8 cellular contexts compared by ENCODE assay signal in the genomic region with DNA sequence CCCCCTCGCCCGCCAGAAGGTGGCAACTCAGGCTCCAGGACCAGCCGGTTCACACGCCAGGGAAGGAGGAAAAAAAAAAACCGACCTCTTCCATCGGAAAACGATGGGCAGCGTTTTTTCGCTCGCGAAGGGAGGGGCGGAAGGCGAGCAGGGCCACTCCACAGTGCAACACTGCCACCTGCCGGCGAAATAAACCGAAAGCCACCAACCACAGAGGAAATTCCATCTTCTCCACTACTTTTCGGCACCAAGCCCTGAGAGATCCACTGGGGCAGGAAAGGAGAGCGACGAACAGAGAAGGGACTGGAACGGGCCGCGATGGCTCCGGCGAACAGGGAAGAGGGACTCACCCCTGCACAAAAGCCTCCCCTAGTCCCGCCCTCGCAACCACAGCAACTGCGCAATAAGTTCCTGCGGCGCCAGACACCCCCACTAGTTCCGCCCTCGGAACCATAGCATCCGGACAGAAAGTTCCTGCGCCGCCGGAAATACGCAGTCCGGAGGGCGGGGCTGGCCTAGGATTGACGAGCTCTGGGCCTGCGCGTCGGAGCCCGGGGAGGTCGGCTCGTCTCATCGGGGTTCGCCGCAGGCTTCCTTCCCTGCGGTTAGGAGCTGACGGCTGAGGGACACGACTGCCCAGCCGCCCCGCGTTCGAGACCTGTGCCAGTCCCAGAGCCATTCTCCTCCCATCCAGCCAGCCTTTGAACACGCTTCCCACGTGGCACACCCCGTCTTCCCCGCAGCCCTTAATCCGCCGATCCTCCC. TPM values are rescaled to one million over a fixed set of nuclear protein-coding genes. Genes with fewer than 3 reads are reported as not detected.
DNase-seq lines count a peak whose midpoint lies in the region; ATAC-seq and TF ChIP-seq lines count a peak whose summit lies in the region.

No MANE protein-coding gene starts in this region.

- no peaks in the 10 kb centered on the region for H3K9me3 Mint-ChIP-seq in activated naive CD4-positive, alpha-beta T cell treated with anti-CD3 and anti-CD28 coated beads, Interleukin-2, amount 50 U/mL, for 72 hours

- peak; percentile 96 for DNase-seq in GM12865 (ENCODE audit: low read depth)
- DNase-seq in NCI-H1092 (lab: John Stamatoyannopoulos, UW), result peak; percentile 92
- DNase-seq in SK-N-SH, result peak; percentile 92
- DNase-seq in activated naive CD4-positive, alpha-beta T cell treated with anti-CD3 and anti-CD28 coated beads, Interleukin-2, amount 50 U/mL, for 72 hours (ENCODE audit: low spot score in 2 of 2), result peak; percentile 84 to 92
- DNase-seq in glomerular visceral epithelial cell (ENCODE audit: extremely low spot score), result peak; percentile 92
- DNase-seq in ovary, result peak; percentile 96 to 99 (median 98)
- DNase-seq in thyroid gland, result peak; percentile 91

- peak overlapping the region; percentile 90 to 100 for H3K27ac Mint-ChIP-seq in activated naive CD4-positive, alpha-beta T cell treated with anti-CD3 and anti-CD28 coated beads, Interleukin-2, amount 50 U/mL, for 72 hours

- intact Hi-C loops in ovary (cut with DNase I), result no loop called here
- intact Hi-C loops in thyroid gland (cut with DNase I), result no loop called here

- POLR2A ChIA-PET in SK-N-SH (lab: Yijun Ruan, JAX), result no interaction called here

- H3K79me2 ChIP-seq in SK-N-SH (ENCODE audit: insufficient read depth), result no peaks in the 10 kb centered on the region

- no peaks in the 10 kb centered on the region for H3K9me2 ChIP-seq in SK-N-SH

- no peaks in the 10 kb centered on the region for H3K27me3 ChIP-seq in SK-N-SH (ENCODE audit: insufficient read depth)
- H3K27me3 ChIP-seq in ovary, result no peaks in the 10 kb centered on the region
- H3K27me3 ChIP-seq in thyroid gland, result no peaks in the 10 kb centered on the region

- TF ChIP-seq POLR2A in ovary (IDR thresholded peaks at IDR 0.05) (peak; percentile 54), thyroid gland (IDR thresholded peaks at IDR 0.05) (peak; percentile 10 to 88)

- CTCF ChIA-PET in SK-N-SH (lab: Yijun Ruan, JAX), result interaction anchor here (0.6 kb wide), 1 partner anchor 11 kb away, joined by 3 read pairs; no protein-coding TSS in a partner anchor

- TF ChIP-seq RAD21 in SK-N-SH (IDR thresholded peaks at IDR 0.05; ENCODE audit: low read length), result peak; percentile 95

- H2AFZ ChIP-seq in SK-N-SH (ENCODE audit: low read depth), result peak overlapping the region; percentile 97

- TF ChIP-seq EP300 in SK-N-SH (IDR thresholded peaks at IDR 0.05; ENCODE audit: borderline replicate concordance in 1 of 2, low read depth in 1 of 2, low read length in 1 of 2), result peak; percentile 54 to 75
- TF ChIP-seq EP300 in ovary (IDR thresholded peaks at IDR 0.05), result no peak

- H3K9me3 ChIP-seq in SK-N-SH, result no peaks in the 10 kb centered on the region
- H3K9me3 ChIP-seq in ovary, result no peaks in the 10 kb centered on the region
- H3K9me3 ChIP-seq in thyroid gland, result no peaks in the 10 kb centered on the region

- H3K36me3 ChIP-seq in SK-N-SH (replicated peaks in 1 of 2; ENCODE audit: control insufficient read depth in 1 of 2, insufficient read depth in 2 of 2, low read length in 1 of 2) (no peaks in the 10 kb centered on the region), ovary (no peaks in the 10 kb centered on the region), thyroid gland (no peaks in the 10 kb centered on the region)

- peak; percentile 90 for ATAC-seq in HG02623 (IDR thresholded peaks at IDR 0.05; ENCODE audit: unreplicated experiment)
- peak; percentile 95 to 97 for ATAC-seq in activated naive CD4-positive, alpha-beta T cell treated with anti-CD3 and anti-CD28 coated beads, Interleukin-2, amount 50 U/mL, for 72 hours

- no peaks in the 10 kb centered on the region for H3K36me3 Mint-ChIP-seq in activated naive CD4-positive, alpha-beta T cell treated with anti-CD3 and anti-CD28 coated beads, Interleukin-2, amount 50 U/mL, for 72 hours

- H3K4me3 ChIP-seq in GM12865 (ENCODE audit: low read depth, low read length) (peak overlapping the region; percentile 84), SK-N-SH (ENCODE audit: low read depth in 2 of 2, low read length in 1 of 2) (peak overlapping the region; percentile 88 to 95), ovary (peak overlapping the region; percentile 75), thyroid gland (replicated peaks in 1 of 3) (peak overlapping the region in 2 of 3 donors; percentile 35 to 57)

- peak overlapping the region; percentile 90 for H3K4me2 ChIP-seq in SK-N-SH

- TF ChIP-seq CTCF in GM12865 (IDR thresholded peaks at IDR 0.05; ENCODE audit: insufficient read depth, low read depth, low read length, missing control alignments) (peak; percentile 70), SK-N-SH (IDR thresholded peaks at IDR 0.05) (peak; percentile 97), ovary (IDR thresholded peaks at IDR 0.05) (peak; percentile 99 to 100 (median 100)), thyroid gland (IDR thresholded peaks at IDR 0.05) (peak; percentile 60 to 99 (median 96))

- H3K27ac ChIP-seq in SK-N-SH (ENCODE audit: low read depth in 2 of 2, low read length in 1 of 2) (peak overlapping the region; percentile 98 to 99), ovary (peak overlapping the region; percentile 85 to 94), thyroid gland (peak overlapping the region; percentile 79 to 97 (median 92))

- no peaks in the 10 kb centered on the region for H4K20me1 ChIP-seq in SK-N-SH (ENCODE audit: insufficient read depth)

- peak overlapping the region; percentile 91 for H3K9ac ChIP-seq in SK-N-SH

- H3F3A ChIP-seq in SK-N-SH (replicated peaks; ENCODE audit: insufficient read depth), result no peaks in the 10 kb centered on the region

- WGBS in SK-N-SH (ENCODE audit: low lambda C conversion rate), result under 1% methylated on average over 33 of the region's 61 CpGs
- WGBS in ovary, 3 donors, result 0% methylated on average over 48 to 61 of the region's 61 CpGs
- 0 to 1% methylated on average over 9 to 20 of the region's 61 CpGs for WGBS in thyroid gland, 2 donors

- H3K4me1 ChIP-seq in SK-N-SH (ENCODE audit: control insufficient read depth in 1 of 2, insufficient read depth in 2 of 2, low read depth in 1 of 2, low read length in 1 of 2), result peaks cover 0 to 9% of the 10 kb centered on the region in 2 experiments; a peak in 2 of 4 replicates
- H3K4me1 ChIP-seq in ovary (ENCODE audit: insufficient read depth), result peaks cover 3% of the 10 kb centered on the region
- no peaks in the 10 kb centered on the region for H3K4me1 ChIP-seq in thyroid gland

TF ChIP-seq in SK-N-SH, 30 proteins besides CTCF, POLR2A, EP300 and RAD21 (continues in another document):
- peak; percentile 52; the same call in 1 of the 2 replicates for TF ChIP-seq JUND (IDR thresholded peaks at IDR 0.05)
- TF ChIP-seq, protein P1, sequence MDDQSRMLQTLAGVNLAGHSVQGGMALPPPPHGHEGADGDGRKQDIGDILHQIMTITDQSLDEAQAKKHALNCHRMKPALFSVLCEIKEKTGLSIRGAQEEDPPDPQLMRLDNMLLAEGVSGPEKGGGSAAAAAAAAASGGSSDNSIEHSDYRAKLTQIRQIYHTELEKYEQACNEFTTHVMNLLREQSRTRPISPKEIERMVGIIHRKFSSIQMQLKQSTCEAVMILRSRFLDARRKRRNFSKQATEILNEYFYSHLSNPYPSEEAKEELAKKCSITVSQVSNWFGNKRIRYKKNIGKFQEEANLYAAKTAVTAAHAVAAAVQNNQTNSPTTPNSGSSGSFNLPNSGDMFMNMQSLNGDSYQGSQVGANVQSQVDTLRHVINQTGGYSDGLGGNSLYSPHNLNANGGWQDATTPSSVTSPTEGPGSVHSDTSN (IDR thresholded peaks at IDR 0.05), result peak; percentile 57
- TF ChIP-seq, protein P2, sequence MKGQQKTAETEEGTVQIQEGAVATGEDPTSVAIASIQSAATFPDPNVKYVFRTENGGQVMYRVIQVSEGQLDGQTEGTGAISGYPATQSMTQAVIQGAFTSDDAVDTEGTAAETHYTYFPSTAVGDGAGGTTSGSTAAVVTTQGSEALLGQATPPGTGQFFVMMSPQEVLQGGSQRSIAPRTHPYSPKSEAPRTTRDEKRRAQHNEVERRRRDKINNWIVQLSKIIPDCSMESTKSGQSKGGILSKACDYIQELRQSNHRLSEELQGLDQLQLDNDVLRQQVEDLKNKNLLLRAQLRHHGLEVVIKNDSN (IDR thresholded peaks at IDR 0.05; ENCODE audit: borderline replicate concordance, low read depth), result no peak
- TF ChIP-seq MXI1 (IDR thresholded peaks at IDR 0.05; ENCODE audit: low read depth, low read length), result peak; percentile 45

RNA-seq across cellular contexts. Expression of a gene that starts 23.4 kb away (rescaled TPM):
- polyA plus RNA-seq in SK-N-SH (2012; rRNA removed) (47.2 and 62.5 TPM in 2 replicates), ovary (10 to 100 TPM; 13.2 to 16.6 TPM)
- 15.2 and 18.6 TPM in 2 replicates for polyA plus RNA-seq in SK-N-SH (2012; cell fraction: cytosol; rRNA removed)
- polyA plus RNA-seq in SK-N-SH (2012; cell fraction: nucleus; rRNA removed), result 403 and 513 TPM in 2 replicates
- total RNA-seq in activated naive CD4-positive, alpha-beta T cell treated with anti-CD3 and anti-CD28 coated beads, Interleukin-2, amount 50 U/mL, for 72 hours, result 10 to 100 TPM; 28.8 to 47.1 TPM
- total RNA-seq in ovary (10 to 100 TPM in 6 of 7 donors, 1 to 10 TPM in 1; 8.7 to 24.1 (median 17.9) TPM), thyroid gland (10 to 100 TPM in 3 of 4 donors, 1 to 10 TPM in 1; 7.7 to 19.9 (median 11.5) TPM)

RNA-seq across cellular contexts. Expression of a gene that starts 37.8 kb away (rescaled TPM):
- 73.7 and 73.9 TPM in 2 replicates for polyA plus RNA-seq in SK-N-SH (2012; rRNA removed)
- polyA plus RNA-seq in SK-N-SH (2012; cell fraction: cytosol; rRNA removed), result 25.5 and 32.5 TPM in 2 replicates
- polyA plus RNA-seq in SK-N-SH (2012; cell fraction: nucleus; rRNA removed), result 519 and 855 TPM in 2 replicates
- 10 to 100 TPM; 19.2 to 23.3 TPM for total RNA-seq in activated naive CD4-positive, alpha-beta T cell treated with anti-CD3 and anti-CD28 coated beads, Interleukin-2, amount 50 U/mL, for 72 hours
- total RNA-seq in ovary, result 10 to 100 TPM in 4 of 7 donors, 1 to 10 TPM in 3; 6.8 to 22.9 (median 13.6) TPM
- 10 to 100 TPM in 1 of 2 donors, 1 to 10 TPM in 1; 2.2 to 14.9 TPM for polyA plus RNA-seq in ovary
- 10 to 100 TPM; 15.3 to 31.4 (median 21.4) TPM for total RNA-seq in thyroid gland

Comparison
In these comparisons a context has a peak if more than half of its experiments do, and no peak if none do; other contexts are left out.
1. Peak in every context shown above with its lines: DNase-seq, ATAC-seq, H3K4me3 ChIP-seq and H3K27ac ChIP-seq.